8 cellular contexts compared by ENCODE assay signal in genomic region chr7:128458956-128459355, GRCh38. TPM values are rescaled to one million over a fixed set of nuclear protein-coding genes. Genes with fewer than 3 reads are reported as not detected.
A peak's percentile ranks its signal among the peaks of the same experiment; 100 is the strongest.
DNase-seq lines count a peak whose midpoint lies in the region; ATAC-seq and TF ChIP-seq lines count a peak whose summit lies in the region.

No MANE protein-coding gene starts in this region.

- H3K27me3 ChIP-seq in breast epithelium, result no peaks in the 10 kb centered on the region
- H3K27me3 ChIP-seq in dorsolateral prefrontal cortex, result no peaks in the 10 kb centered on the region

- H3K27ac ChIP-seq in breast epithelium, result peak overlapping the region in 1 of 2 donors; percentile 33
- peak overlapping the region in 17 of 59 donors; percentile 10 to 97 (median 31) for H3K27ac ChIP-seq in dorsolateral prefrontal cortex

- H3K9me3 ChIP-seq in breast epithelium, result no peaks in the 10 kb centered on the region

- peak overlapping the region; percentile 60 to 90 (median 71) for H3K27ac Mint-ChIP-seq in brain

- peak; percentile 30 for ATAC-seq in GM18508 (IDR thresholded peaks at IDR 0.05; ENCODE audit: insufficient read depth, unreplicated experiment)
- peak; percentile 36 for ATAC-seq in GM21390 (IDR thresholded peaks at IDR 0.05; ENCODE audit: unreplicated experiment)
- ATAC-seq in HG03457 (IDR thresholded peaks at IDR 0.05; ENCODE audit: unreplicated experiment), result peak; percentile 5

- DNase-seq in GOT3 (lab: John Stamatoyannopoulos, UW) (no peak), breast epithelium (ENCODE audit: low spot score in 2 of 2) (no peak), NCI-H1105 (lab: John Stamatoyannopoulos, UW) (no peak), dorsolateral prefrontal cortex (no peak)

- peaks cover 58% of the 10 kb centered on the region for H3K4me1 Mint-ChIP-seq in brain

- H3K4me3 ChIP-seq in breast epithelium, result no peak overlapping the region
- peak overlapping the region in 6 of 59 donors; percentile 0 to 89 (median 6) for H3K4me3 ChIP-seq in dorsolateral prefrontal cortex

- TF ChIP-seq CTCF in brain (conservative IDR thresholded peaks at IDR 0.05), result no peak
- TF ChIP-seq CTCF in breast epithelium (IDR thresholded peaks at IDR 0.05), result no peak
- no peak for TF ChIP-seq CTCF in dorsolateral prefrontal cortex (IDR thresholded peaks at IDR 0.05 in 54 of 56, conservative IDR thresholded peaks at IDR 0.05 in 2 of 56; ENCODE audit: low read depth in 1 of 56, partially characterized antibody in 56 of 56)

- peak overlapping the region; percentile 83 to 95 (median 92) for H3K4me3 Mint-ChIP-seq in brain

- H3K36me3 ChIP-seq in breast epithelium, result no peaks in the 10 kb centered on the region

- no peak for TF ChIP-seq POLR2A in breast epithelium (IDR thresholded peaks at IDR 0.05)

- H3K4me1 ChIP-seq in breast epithelium, result peaks cover 0 to 11% of the 10 kb centered on the region in 2 donors

- peaks cover 8% of the 10 kb centered on the region for H3K27me3 Mint-ChIP-seq in brain

- intact Hi-C loops in breast epithelium (cut with DNase I; ENCODE audit: low total_unique reads) (no loop called here), dorsolateral prefrontal cortex (cut with DNase I) (loop anchor here (1.0 to 10.0 kb wide), 4 partner anchors 32 to 112 kb away; partner anchors contain the start of gene IMPDH1 (in 1 of the 2))

- H3K9me3 Mint-ChIP-seq in brain, result peaks cover 0 to 10% (median 3%) of the 10 kb centered on the region in 5 experiments

- H3K36me3 Mint-ChIP-seq in brain, result peaks cover 53% of the 10 kb centered on the region

RNA-seq across cellular contexts. Expression of gene HILPDA, which starts 3.3 kb away (rescaled TPM):
- polyA plus RNA-seq in brain (ENCODE audit: insufficient read depth, low read depth, low replicate concordance), result 24.3 TPM
- 10 to 100 TPM; 25.3 to 34.4 (median 27.7) TPM for total RNA-seq in breast epithelium
- 100 to 1,000 TPM in 10 of 120 experiments, 10 to 100 TPM in 108, 1 to 10 TPM in 2; 8.6 to 287 (median 24.8) TPM for total RNA-seq in dorsolateral prefrontal cortex

RNA-seq across cellular contexts. Expression of gene METTL2B, which starts 17.6 kb away (rescaled TPM):
- 20.9 TPM for polyA plus RNA-seq in brain (ENCODE audit: insufficient read depth, low read depth, low replicate concordance)
- total RNA-seq in breast epithelium (10 to 100 TPM; 19.4 to 28.7 (median 23.6) TPM), dorsolateral prefrontal cortex (10 to 100 TPM; 19.8 to 45.2 (median 29.5) TPM)

RNA-seq across cellular contexts. Expression of gene IMPDH1, which starts 49.2 kb away (rescaled TPM):
- 25.1 TPM for polyA plus RNA-seq in brain (ENCODE audit: insufficient read depth, low read depth, low replicate concordance)
- total RNA-seq in breast epithelium (10 to 100 TPM; 31.8 to 68.8 (median 58.2) TPM), dorsolateral prefrontal cortex (10 to 100 TPM; 18.1 to 58.7 (median 39.5) TPM)
